19 cellular contexts compared by ENCODE assay signal in the genomic region with DNA sequence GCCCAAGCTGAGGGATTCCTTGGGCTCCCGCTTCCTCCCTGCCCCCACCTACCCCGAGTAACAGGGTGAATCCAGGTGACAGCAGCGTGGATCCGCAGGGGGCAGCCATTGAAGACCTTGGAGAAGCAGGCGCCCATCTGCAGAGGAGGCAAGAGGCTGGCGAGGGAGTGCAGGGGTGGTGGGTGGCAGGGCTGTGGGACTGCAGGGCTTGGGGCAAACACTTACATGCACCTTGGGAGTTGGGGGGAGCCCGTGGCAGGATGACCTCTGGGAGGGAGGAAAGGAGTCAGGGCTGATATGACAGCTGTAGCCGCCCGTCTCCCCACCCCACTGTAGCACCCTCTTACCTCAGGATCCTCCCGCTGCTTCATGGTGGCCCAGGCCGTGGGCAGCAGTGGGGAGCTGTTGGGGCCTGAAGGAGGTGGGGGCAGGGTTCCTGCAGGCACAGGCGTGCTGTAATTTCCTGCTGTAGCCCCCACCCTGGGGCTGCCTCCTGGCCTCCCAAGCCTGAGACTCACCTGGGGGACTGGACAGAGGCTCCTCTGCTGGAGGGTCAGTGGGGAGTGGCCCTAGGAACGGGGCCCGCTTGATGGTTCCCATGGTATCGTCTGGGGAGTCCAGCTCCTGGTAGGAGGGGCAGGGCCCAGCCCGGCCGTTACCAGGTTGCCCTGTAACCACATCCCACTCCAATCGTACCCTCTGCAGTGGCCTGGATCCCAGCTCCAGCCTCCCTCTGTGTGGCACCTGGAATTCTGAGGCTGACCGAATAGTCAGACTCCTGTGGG.
"Had no signal": no experiment of that assay in that cellular context is flagged by ENCODE, and none has a peak within 500 bp of the region (broad histone marks: within the 10 kb centered on the region; RNA-seq: fewer than 3 reads in every experiment).

No MANE protein-coding gene starts in this region.

- H3K27ac Mint-ChIP-seq: activated CD4-positive, alpha-beta T cell treated with anti-CD3 and anti-CD28 coated beads, Interleukin-2, amount 10 ng/mL, durations not matched to agents 24 days and 14 days had no signal

- H3K36me3 ChIP-seq: uterus had no signal

- H3K27ac ChIP-seq: esophagus muscularis mucosa, heart right ventricle, sigmoid colon, tibial nerve, uterus had no signal

- H3K27me3 Mint-ChIP-seq: activated CD4-positive, alpha-beta T cell treated with anti-CD3 and anti-CD28 coated beads, Interleukin-2, amount 10 ng/mL, durations not matched to agents 24 days and 14 days; naive thymus-derived CD4-positive, alpha-beta T cell; T-cell had no signal

- DNase-seq: activated CD4-positive, alpha-beta T cell treated with anti-CD3 and anti-CD28 coated beads, Interleukin-2, amount 10 ng/mL, durations not matched to agents 24 days and 14 days; activated CD8-positive, alpha-beta T cell treated with anti-CD3 and anti-CD28 coated beads, Interleukin-2, amount 10 ng/mL, durations not matched to agents 7 days and 5 days; activated effector memory CD4-positive, alpha-beta T cell treated with Interleukin-2 at 50 U/mL for 16 hours; activated naive CD4-positive, alpha-beta T cell treated with anti-CD3 and anti-CD28 coated beads, Interleukin-2, amount 50 U/mL, for 16 hours; activated T-cell treated with anti-CD3 and anti-CD28 coated beads, Interleukin-2, amount 50 U/mL, for 48 hours; dermis blood vessel endothelial cell; effector memory CD4-positive, alpha-beta T cell; heart right ventricle; kidney glomerular epithelial cell; mesenchymal stem cell; naive thymus-derived CD4-positive, alpha-beta T cell; nucleus accumbens; sigmoid colon; stimulated activated naive CD4-positive, alpha-beta T cell treated with Interleukin-2 at 50 U/mL for 16 hours; T-cell; uterus had no signal

- H3K4me1 ChIP-seq: uterus had no signal

- H3K9me3 ChIP-seq: esophagus muscularis mucosa, heart right ventricle, sigmoid colon, tibial nerve, uterus had no signal

- H3K9me3 Mint-ChIP-seq: activated CD4-positive, alpha-beta T cell treated with anti-CD3 and anti-CD28 coated beads, Interleukin-2, amount 10 ng/mL, durations not matched to agents 24 days and 14 days; T-cell had no signal

- H3K4me3 ChIP-seq: esophagus muscularis mucosa, heart right ventricle, sigmoid colon, tibial nerve, uterus had no signal

- ATAC-seq: activated CD8-positive, alpha-beta T cell treated with anti-CD3 and anti-CD28 coated beads, Interleukin-2, amount 10 ng/mL, durations not matched to agents 7 days and 5 days; heart right ventricle; naive thymus-derived CD4-positive, alpha-beta T cell; T-cell had no signal

- H3K4me3 Mint-ChIP-seq: activated CD4-positive, alpha-beta T cell treated with anti-CD3 and anti-CD28 coated beads, Interleukin-2, amount 10 ng/mL, durations not matched to agents 24 days and 14 days; activated CD8-positive, alpha-beta T cell treated with anti-CD3 and anti-CD28 coated beads, Interleukin-2, amount 10 ng/mL, durations not matched to agents 7 days and 5 days; naive thymus-derived CD4-positive, alpha-beta T cell; T-cell had no signal

- FAIRE-seq: endothelial cell of umbilical vein had no signal
